Comparison of ENCODE assay signal across 14 cellular contexts in genomic region chr1:978069-978834, GRCh38. TPM values are rescaled to one million over a fixed set of nuclear protein-coding genes. Genes with fewer than 3 reads are reported as not detected.
DNase-seq lines count a peak whose midpoint lies in the region; ATAC-seq, FAIRE-seq and TF ChIP-seq lines count a peak whose summit lies in the region.
"Had no signal": no experiment of that assay in that cellular context is flagged by ENCODE, and none has a peak within 500 bp of the region (broad histone marks: within the 10 kb centered on the region; RNA-seq: fewer than 3 reads in every experiment).

No MANE protein-coding gene starts in this region.

- H2AFZ ChIP-seq in GM12878 (ENCODE audit: control insufficient read depth, low read depth, low read length) (no peak overlapping the region), neural progenitor cell (replicated peaks) (no peak overlapping the region)

- intact Hi-C loops in GM12878 (cut with micrococcal nuclease; ENCODE audit: unreplicated experiment): no loop called here

- H3K9ac ChIP-seq in GM12878 (ENCODE audit: control insufficient read depth, insufficient read depth, low read length) (no peak overlapping the region), neural progenitor cell (no peak overlapping the region)
- H3K9ac ChIP-seq: BLaER1 treated with 17β-estradiol and CSF1 and Interleukin-3, amounts not matched to agents 10 nM and 100 nM had no signal

- no peak overlapping the region for H3K4me3 ChIP-seq in GM12878
- H3K4me3 ChIP-seq in neural progenitor cell: no peak overlapping the region
- H3K4me3 ChIP-seq: BLaER1 treated with 17β-estradiol and CSF1 and Interleukin-3, amounts not matched to agents 10 nM and 100 nM; right lobe of liver; SK-N-MC had no signal

- peaks cover 4% of the 10 kb centered on the region for H3K9me3 Mint-ChIP-seq in neural progenitor cell

- WGBS in GM12878 (ENCODE audit: insufficient coverage, insufficient replicate concordance, low lambda C conversion rate, missing lambda C conversion rate): 78% methylated on average over 23 of the region's 44 CpGs

- peak overlapping the region; percentile 94 for H3K27ac Mint-ChIP-seq in neural progenitor cell
- H3K27ac Mint-ChIP-seq: activated CD4-positive, alpha-beta T cell treated with anti-CD3 and anti-CD28 coated beads for 36 hours had no signal

- BruUV-seq in GM12878 (replicated peaks; lab: Mats Ljungman, UMichigan): no TSS peak

- H3K36me3 ChIP-seq in GM12878 (ENCODE audit: control insufficient read depth in 2 of 2, insufficient read depth in 2 of 2, low read length in 1 of 2): no peaks in the 10 kb centered on the region
- no peaks in the 10 kb centered on the region for H3K36me3 ChIP-seq in neural progenitor cell
- H3K36me3 ChIP-seq: BLaER1 treated with 17β-estradiol and CSF1 and Interleukin-3, amounts not matched to agents 10 nM and 100 nM; right lobe of liver had no signal

- H4K20me1 ChIP-seq in GM12878 (ENCODE audit: control insufficient read depth, insufficient read depth) (no peaks in the 10 kb centered on the region), neural progenitor cell (ENCODE audit: low read depth) (no peaks in the 10 kb centered on the region)

- TF ChIP-seq RAD21 in GM12878 (IDR thresholded peaks at IDR 0.05; ENCODE audit: insufficient read depth, low read depth, low read length): no peak

- peak overlapping the region; percentile 78 for H3K4me3 Mint-ChIP-seq in neural progenitor cell
- H3K4me3 Mint-ChIP-seq: activated CD4-positive, alpha-beta T cell treated with anti-CD3 and anti-CD28 coated beads for 36 hours had no signal

- H3K4me1 ChIP-seq in GM12878 (ENCODE audit: control insufficient read depth, insufficient read depth, low read length): no peaks in the 10 kb centered on the region
- no peaks in the 10 kb centered on the region for H3K4me1 ChIP-seq in neural progenitor cell

- TF ChIP-seq CTCF in GM12878 (IDR thresholded peaks at IDR 0.05 in 2 of 3, conservative IDR thresholded peaks at IDR 0.05 in 1 of 3; ENCODE audit: control insufficient read depth in 2 of 3, extremely low read depth in 1 of 3, insufficient read depth in 1 of 3, low read depth in 3 of 3, low read length in 3 of 3) (no peak), neural progenitor cell (IDR thresholded peaks at IDR 0.05) (no peak)

- TF ChIP-seq POLR2A in GM12878 (IDR thresholded peaks at IDR 0.05; ENCODE audit: low read depth, low read length): no peak

- H3K36me3 Mint-ChIP-seq in neural progenitor cell: peaks cover 3% of the 10 kb centered on the region

- H3K27me3 ChIP-seq in GM12878 (replicated peaks in 1 of 2; ENCODE audit: control insufficient read depth in 2 of 2, insufficient read depth in 2 of 2, low read length in 1 of 2): no peaks in the 10 kb centered on the region
- H3K27me3 ChIP-seq in neural progenitor cell: peaks cover 63% of the 10 kb centered on the region
- H3K27me3 ChIP-seq: right lobe of liver had no signal

- H3K79me2 ChIP-seq in GM12878 (ENCODE audit: control insufficient read depth, insufficient read depth, low read length) (no peaks in the 10 kb centered on the region), neural progenitor cell (ENCODE audit: low read depth) (no peaks in the 10 kb centered on the region)

- SMC1A ChIA-PET in GM12878 (lab: Charles Lee; ENCODE audit: uncharacterized antibody, unreplicated experiment): no interaction called here

- RAD21 ChIA-PET in GM12878 (lab: Charles Lee; ENCODE audit: unreplicated experiment): no interaction called here

- H3K9me3 ChIP-seq in GM12878 (replicated peaks; ENCODE audit: control insufficient read depth, insufficient read depth, low read length): no peaks in the 10 kb centered on the region; the same call in 2 of the 3 replicates
- no peaks in the 10 kb centered on the region for H3K9me3 ChIP-seq in neural progenitor cell (ENCODE audit: low read depth)
- H3K9me3 ChIP-seq: right lobe of liver had no signal

- H3K27ac ChIP-seq in GM12878 (ENCODE audit: control insufficient read depth, insufficient read depth) (no peak overlapping the region), neural progenitor cell (no peak overlapping the region)
- H3K27ac ChIP-seq: BLaER1 treated with 17β-estradiol and CSF1 and Interleukin-3, amounts not matched to agents 10 nM and 100 nM; right lobe of liver; SK-N-MC had no signal

- TF ChIP-seq EP300 in GM12878 (IDR thresholded peaks at IDR 0.05; ENCODE audit: borderline replicate concordance in 1 of 2, control insufficient read depth in 1 of 2, low read depth in 2 of 2, low read length in 2 of 2): no peak

- CTCF ChIA-PET in GM12878 (lab: Yijun Ruan, JAX): no interaction called here

- FAIRE-seq in GM12878 (lab: Jason Lieb, UNC): no peak

- H3K4me2 ChIP-seq in GM12878 (ENCODE audit: control insufficient read depth, insufficient read depth): no peak overlapping the region
- H3K4me2 ChIP-seq in neural progenitor cell: no peak overlapping the region
- H3K4me2 ChIP-seq: BLaER1 treated with 17β-estradiol and CSF1 and Interleukin-3, amounts not matched to agents 10 nM and 100 nM had no signal

- in situ Hi-C loops in GM12878 (cut with MboI): no loop called here

- H3K4me1 Mint-ChIP-seq in neural progenitor cell: peaks cover 9% of the 10 kb centered on the region

- DNase-seq in DMS53 treated with DMSO at 0.1 percent for 48 hours (lab: John Stamatoyannopoulos, UW; ENCODE audit: unreplicated experiment) (peak; percentile 10), GM12878 (ENCODE audit: low read depth, low spot score) (no peak), neural progenitor cell (ENCODE audit: low spot score) (no peak), RPMI8226 (no peak), NCI-H345 treated with DMSO at 0.1 percent for 48 hours (lab: John Stamatoyannopoulos, UW; ENCODE audit: unreplicated experiment) (no peak)
- DNase-seq: activated CD4-positive, alpha-beta T cell treated with anti-CD3 and anti-CD28 coated beads for 36 hours; activated T-cell treated with anti-CD3 and anti-CD28 coated beads, Interleukin-2, amount 50 U/mL, for 1 hour; erythroblast; head of caudate nucleus; MV-4-11 had no signal

- ATAC-seq in GM12878 (no peak), HG02623 (IDR thresholded peaks at IDR 0.05; ENCODE audit: unreplicated experiment) (no peak)
- ATAC-seq: activated CD4-positive, alpha-beta T cell treated with anti-CD3 and anti-CD28 coated beads for 36 hours; right lobe of liver had no signal

- H3F3A ChIP-seq in neural progenitor cell (ENCODE audit: low read depth): peaks cover 7% of the 10 kb centered on the region

- peaks cover 20% of the 10 kb centered on the region for H3K27me3 Mint-ChIP-seq in neural progenitor cell (ENCODE audit: insufficient read depth, low read depth)

- POLR2A ChIA-PET in GM12878 (lab: Charles Lee): no interaction called here

RNA-seq across cellular contexts. Expression of gene PERM1, which starts 3.6 kb away (rescaled TPM):
- total RNA-seq in GM12878 (2013; cell fraction: nucleolus; rRNA removed): not detected in 2 replicates
- total RNA-seq in GM12878 (2014; rRNA removed) (not detected in 2 replicates), GM12878 (2014; rRNA removed; fragmentation: Illumina TruSeq; extraction: Trizol) (not detected in 2 replicates), GM12878 (2021) (not detected in 2 replicates), neural progenitor cell (ENCODE audit: low replicate concordance) (not detected in 2 replicates)
- not detected for polyA plus RNA-seq in GM12878 (2011; ENCODE audit: low read depth)
- polyA plus RNA-seq in GM12878 (2011; rRNA removed) (not detected in 2 replicates), GM12878 (2014; fragmentation: Illumina TruSeq; extraction: Trizol) (not detected in 2 replicates), GM12878 (2014; fragmentation: Nextera tagmentation; extraction: Ambion mirVana) (not detected), GM12878 (2014; rRNA removed) (not detected in 2 replicates), GM12878 (2016; fragmentation: Nextera tagmentation; extraction: Ambion mirVana) (not detected)
- 0.02 TPM in 1 of 2 replicates, not detected in the other for polyA plus RNA-seq in GM12878 (2011; cell fraction: cytosol; rRNA removed)
- not detected in 2 replicates for polyA plus RNA-seq in GM12878 (2011; cell fraction: nucleus; rRNA removed)
- polyA plus RNA-seq in GM12878 (2012): 0.30 and 0.38 TPM in 2 replicates
- polyA minus RNA-seq in GM12878 (2011; rRNA and poly(A)+ RNA removed): not detected in 2 replicates
- polyA minus RNA-seq in GM12878 (2011; cell fraction: cytosol; rRNA and poly(A)+ RNA removed): not detected in 2 replicates
- polyA minus RNA-seq in GM12878 (2011; cell fraction: nucleus; rRNA and poly(A)+ RNA removed): not detected in 2 replicates
- total RNA-seq: activated CD4-positive, alpha-beta T cell treated with anti-CD3 and anti-CD28 coated beads for 36 hours had no signal

RNA-seq across cellular contexts. Expression of gene PLEKHN1, which starts 12.0 kb away (rescaled TPM):
- 0.29 and 0.39 TPM in 2 replicates for total RNA-seq in GM12878 (2013; cell fraction: nucleolus; rRNA removed)
- total RNA-seq in GM12878 (2014; rRNA removed) (0.22 and 0.23 TPM in 2 replicates), GM12878 (2014; rRNA removed; fragmentation: Illumina TruSeq; extraction: Trizol) (not detected in 2 replicates), GM12878 (2021) (0.26 and 0.43 TPM in 2 replicates), neural progenitor cell (ENCODE audit: low replicate concordance) (0.09 TPM in 1 of 2 replicates, not detected in the other)
- not detected for polyA plus RNA-seq in GM12878 (2011; ENCODE audit: low read depth)
- polyA plus RNA-seq in GM12878 (2011; rRNA removed) (0.04 TPM in 1 of 2 replicates, not detected in the other), GM12878 (2014; fragmentation: Illumina TruSeq; extraction: Trizol) (not detected in 2 replicates), GM12878 (2014; fragmentation: Nextera tagmentation; extraction: Ambion mirVana) (not detected), GM12878 (2014; rRNA removed) (0.14 and 0.70 TPM in 2 replicates), GM12878 (2016; fragmentation: Nextera tagmentation; extraction: Ambion mirVana) (not detected)
- 0.01 and 0.05 TPM in 2 replicates for polyA plus RNA-seq in GM12878 (2011; cell fraction: cytosol; rRNA removed)
- 0.67 and 0.78 TPM in 2 replicates for polyA plus RNA-seq in GM12878 (2011; cell fraction: nucleus; rRNA removed)
- 0.24 and 0.51 TPM in 2 replicates for polyA plus RNA-seq in GM12878 (2012)
- polyA minus RNA-seq in GM12878 (2011; rRNA and poly(A)+ RNA removed): not detected in 2 replicates
- not detected in 2 replicates for polyA minus RNA-seq in GM12878 (2011; cell fraction: cytosol; rRNA and poly(A)+ RNA removed)
- polyA minus RNA-seq in GM12878 (2011; cell fraction: nucleus; rRNA and poly(A)+ RNA removed): 0.29 and 0.48 TPM in 2 replicates

RNA-seq across cellular contexts. Expression of gene KLHL17, which starts 17.9 kb away (rescaled TPM):
- 40.7 and 42.9 TPM in 2 replicates for total RNA-seq in GM12878 (2013; cell fraction: nucleolus; rRNA removed)
- total RNA-seq in GM12878 (2014; rRNA removed) (14.9 and 18.2 TPM in 2 replicates), GM12878 (2014; rRNA removed; fragmentation: Illumina TruSeq; extraction: Trizol) (3.6 and 4.0 TPM in 2 replicates), GM12878 (2021) (27.2 and 30.6 TPM in 2 replicates), neural progenitor cell (ENCODE audit: low replicate concordance) (10.7 and 33.8 TPM in 2 replicates)
- polyA plus RNA-seq in GM12878 (2011; ENCODE audit: low read depth): 5.1 TPM
- polyA plus RNA-seq in GM12878 (2011; rRNA removed) (3.5 and 8.4 TPM in 2 replicates), GM12878 (2014; fragmentation: Illumina TruSeq; extraction: Trizol) (0.32 and 2.3 TPM in 2 replicates), GM12878 (2014; fragmentation: Nextera tagmentation; extraction: Ambion mirVana) (under 1 TPM; 0.03 to 0.35 TPM), GM12878 (2014; rRNA removed) (28.2 and 35.0 TPM in 2 replicates), GM12878 (2016; fragmentation: Nextera tagmentation; extraction: Ambion mirVana) (1 to 10 TPM; 1.3 to 6.6 TPM)
- polyA plus RNA-seq in GM12878 (2011; cell fraction: cytosol; rRNA removed): 10.9 and 20.3 TPM in 2 replicates
- polyA plus RNA-seq in GM12878 (2011; cell fraction: nucleus; rRNA removed): 410 and 507 TPM in 2 replicates
- 14.6 and 20.2 TPM in 2 replicates for polyA plus RNA-seq in GM12878 (2012)
- polyA minus RNA-seq in GM12878 (2011; rRNA and poly(A)+ RNA removed): 3.4 and 6.7 TPM in 2 replicates
- polyA minus RNA-seq in GM12878 (2011; cell fraction: cytosol; rRNA and poly(A)+ RNA removed): 2.9 and 4.7 TPM in 2 replicates
- polyA minus RNA-seq in GM12878 (2011; cell fraction: nucleus; rRNA and poly(A)+ RNA removed): 30.2 and 35.6 TPM in 2 replicates

RNA-seq across cellular contexts. Expression of gene NOC2L, which starts 19.2 kb away (rescaled TPM):
- 45.4 and 56.2 TPM in 2 replicates for total RNA-seq in GM12878 (2013; cell fraction: nucleolus; rRNA removed)
- total RNA-seq in GM12878 (2014; rRNA removed) (92.5 and 107 TPM in 2 replicates), GM12878 (2014; rRNA removed; fragmentation: Illumina TruSeq; extraction: Trizol) (44.7 and 52.5 TPM in 2 replicates), GM12878 (2021) (115 and 132 TPM in 2 replicates), neural progenitor cell (ENCODE audit: low replicate concordance) (39.6 and 69.1 TPM in 2 replicates)
- 20.8 TPM for polyA plus RNA-seq in GM12878 (2011; ENCODE audit: low read depth)
- polyA plus RNA-seq in GM12878 (2011; rRNA removed) (19.2 and 40.7 TPM in 2 replicates), GM12878 (2014; fragmentation: Illumina TruSeq; extraction: Trizol) (26.6 and 48.6 TPM in 2 replicates), GM12878 (2014; fragmentation: Nextera tagmentation; extraction: Ambion mirVana) (1 to 10 TPM; 1.3 to 4.6 TPM), GM12878 (2014; rRNA removed) (76.1 and 88.9 TPM in 2 replicates), GM12878 (2016; fragmentation: Nextera tagmentation; extraction: Ambion mirVana) (100 to 1,000 TPM; 154 to 171 TPM)
- 66.9 and 84.3 TPM in 2 replicates for polyA plus RNA-seq in GM12878 (2011; cell fraction: cytosol; rRNA removed)
- 106 and 173 TPM in 2 replicates for polyA plus RNA-seq in GM12878 (2011; cell fraction: nucleus; rRNA removed)
- polyA plus RNA-seq in GM12878 (2012): 46.1 and 49.2 TPM in 2 replicates
- polyA minus RNA-seq in GM12878 (2011; rRNA and poly(A)+ RNA removed): 52.2 and 87.7 TPM in 2 replicates
- 42.2 and 44.6 TPM in 2 replicates for polyA minus RNA-seq in GM12878 (2011; cell fraction: cytosol; rRNA and poly(A)+ RNA removed)
- polyA minus RNA-seq in GM12878 (2011; cell fraction: nucleus; rRNA and poly(A)+ RNA removed): 16.1 and 33.3 TPM in 2 replicates

RNA-seq across cellular contexts. Expression of gene HES4, which starts 21.6 kb away (rescaled TPM):
- 1.2 and 2.2 TPM in 2 replicates for total RNA-seq in GM12878 (2013; cell fraction: nucleolus; rRNA removed)
- total RNA-seq in GM12878 (2014; rRNA removed): 0.73 and 0.76 TPM in 2 replicates
- not detected in 2 replicates for total RNA-seq in GM12878 (2014; rRNA removed; fragmentation: Illumina TruSeq; extraction: Trizol)
- 0.97 and 1.2 TPM in 2 replicates for total RNA-seq in GM12878 (2021)
- 0.45 TPM for polyA plus RNA-seq in GM12878 (2011; ENCODE audit: low read depth)
- 0.62 and 1.7 TPM in 2 replicates for polyA plus RNA-seq in GM12878 (2011; rRNA removed)
- polyA plus RNA-seq in GM12878 (2011; cell fraction: cytosol; rRNA removed): 5.7 and 9.0 TPM in 2 replicates
- polyA plus RNA-seq in GM12878 (2011; cell fraction: nucleus; rRNA removed): 26.7 and 31.4 TPM in 2 replicates
- 0.47 and 2.2 TPM in 2 replicates for polyA plus RNA-seq in GM12878 (2012)
- not detected in 2 replicates for polyA plus RNA-seq in GM12878 (2014; fragmentation: Illumina TruSeq; extraction: Trizol)
- polyA plus RNA-seq in GM12878 (2014; fragmentation: Nextera tagmentation; extraction: Ambion mirVana): not detected
- 0.75 and 0.85 TPM in 2 replicates for polyA plus RNA-seq in GM12878 (2014; rRNA removed)
- under 1 TPM in 1 of 2 experiments, not detected in 1; 0.44 TPM for polyA plus RNA-seq in GM12878 (2016; fragmentation: Nextera tagmentation; extraction: Ambion mirVana)
- 0.41 TPM in 1 of 2 replicates, not detected in the other for polyA minus RNA-seq in GM12878 (2011; rRNA and poly(A)+ RNA removed)
- 2.3 and 3.1 TPM in 2 replicates for polyA minus RNA-seq in GM12878 (2011; cell fraction: cytosol; rRNA and poly(A)+ RNA removed)
- polyA minus RNA-seq in GM12878 (2011; cell fraction: nucleus; rRNA and poly(A)+ RNA removed): 3.3 and 3.7 TPM in 2 replicates
- 7.6 and 35.7 TPM in 2 replicates for total RNA-seq in neural progenitor cell (ENCODE audit: low replicate concordance)
